8 cellular contexts compared by ENCODE assay signal in the genomic region with DNA sequence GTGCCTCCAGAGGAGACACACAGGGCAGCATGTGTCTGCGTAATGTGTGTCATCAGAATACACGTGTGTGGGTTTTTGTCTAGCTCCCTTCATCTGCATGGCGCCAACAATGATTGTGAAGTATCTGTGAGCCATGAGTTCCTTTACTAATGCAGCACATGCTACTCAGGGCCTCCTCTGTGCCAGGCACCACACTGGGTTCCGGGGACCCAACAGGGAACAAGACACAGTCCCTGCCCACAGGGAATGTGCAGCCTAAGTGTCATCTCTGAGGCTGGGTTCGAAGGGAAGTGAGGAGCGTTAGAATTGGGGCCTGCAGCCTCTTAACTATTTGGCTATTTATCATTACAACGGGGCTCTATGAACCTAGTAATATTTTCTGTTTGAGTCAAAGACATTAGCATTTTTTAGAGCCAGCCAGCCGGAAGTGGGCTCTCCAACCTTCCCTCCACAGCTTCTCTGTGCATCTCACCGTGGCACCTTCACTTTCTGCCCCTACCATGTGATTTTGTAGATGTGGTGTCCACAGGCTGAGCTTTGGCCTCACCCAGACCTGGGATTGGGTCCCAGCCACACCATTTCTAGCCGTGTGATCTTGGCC. TPM values are rescaled to one million over a fixed set of nuclear protein-coding genes. Genes with fewer than 3 reads are reported as not detected.
A peak's percentile ranks its signal among the peaks of the same experiment; 100 is the strongest.
DNase-seq lines count a peak whose midpoint lies in the region; ATAC-seq, FAIRE-seq and TF ChIP-seq lines count a peak whose summit lies in the region.

No MANE protein-coding gene starts in this region.

- peak overlapping the region; percentile 31 for H2AFZ ChIP-seq in fibroblast of lung (ENCODE audit: low read length)

- peaks cover 2% of the 10 kb centered on the region for H3K4me1 ChIP-seq in fibroblast of lung (ENCODE audit: control insufficient read depth, extremely low read depth, insufficient read depth, low read length)

- H3K36me3 ChIP-seq in fibroblast of lung (ENCODE audit: control insufficient read depth, insufficient read depth, low read length): no peaks in the 10 kb centered on the region

- intact Hi-C loops in Calu3 (cut with micrococcal nuclease; ENCODE audit: unreplicated experiment): no loop called here

- H3K27me3 Mint-ChIP-seq in T-cell: no peaks in the 10 kb centered on the region
- no peaks in the 10 kb centered on the region for H3K27me3 Mint-ChIP-seq in Calu3 (ENCODE audit: unreplicated experiment)

- no TSS peak for BruUV-seq in Calu3 (replicated peaks; lab: Mats Ljungman, UMichigan)

- no peaks in the 10 kb centered on the region for H3K9me3 Mint-ChIP-seq in T-cell
- H3K9me3 Mint-ChIP-seq in Calu3 (ENCODE audit: low read depth, unreplicated experiment): no peaks in the 10 kb centered on the region

- POLR2A ChIA-PET in T-cell (lab: Charles Lee): interaction anchor here in 1 of 2 donors (2.4 kb wide), 1 partner anchor 44 kb away, joined by 10 read pairs; a partner anchor contains a TSS

- no peaks in the 10 kb centered on the region for H3K79me2 ChIP-seq in fibroblast of lung (ENCODE audit: control insufficient read depth, insufficient read depth, low read length)

- H3K27me3 ChIP-seq in fibroblast of lung (ENCODE audit: control insufficient read depth, insufficient read depth, low read length): no peaks in the 10 kb centered on the region

- H3K4me2 ChIP-seq in fibroblast of lung (ENCODE audit: extremely low read depth, insufficient read depth, low read length): no peak overlapping the region

- H3K4me3 Mint-ChIP-seq in T-cell: peak overlapping the region; percentile 32 to 55 (median 42)
- no peak overlapping the region for H3K4me3 Mint-ChIP-seq in Calu3 (ENCODE audit: low read depth, unreplicated experiment)

- H3K36me3 Mint-ChIP-seq in T-cell: no peaks in the 10 kb centered on the region
- no peaks in the 10 kb centered on the region for H3K36me3 Mint-ChIP-seq in Calu3 (ENCODE audit: insufficient read depth, unreplicated experiment)

- no peaks in the 10 kb centered on the region for H4K20me1 ChIP-seq in fibroblast of lung (ENCODE audit: control insufficient read depth, extremely low read depth, insufficient read depth, low read length)

- H3K9ac ChIP-seq in fibroblast of lung (ENCODE audit: insufficient read depth, low read length): no peak overlapping the region

- no peak overlapping the region for H3K27ac ChIP-seq in fibroblast of lung (ENCODE audit: insufficient read depth, low read length)

- H3K9me3 ChIP-seq in fibroblast of lung (ENCODE audit: control insufficient read depth, insufficient read depth, low read depth, low read length): no peaks in the 10 kb centered on the region

- TF ChIP-seq POLR2A in GM12892 (IDR thresholded peaks at IDR 0.05; ENCODE audit: low read depth, low read length): peak; percentile 61; the same call in 1 of the 2 replicates

- CTCF ChIA-PET in T-cell (lab: Charles Lee) (interaction anchor here in 1 of 2 donors (1.3 to 1.5 kb wide), 3 partner anchors 31 to 50 kb away, joined by 3 to 7 read pairs (median 4); no protein-coding TSS in a partner anchor), Calu3 (lab: Charles Lee) (interaction anchor here (0.6 kb wide), 1 partner anchor 15 kb away, joined by 3 read pairs; no protein-coding TSS in a partner anchor)

- no peak overlapping the region for H3K4me3 ChIP-seq in fibroblast of lung (replicated peaks in 1 of 4; ENCODE audit: control extremely low read depth in 1 of 4, insufficient read depth in 1 of 4, low read depth in 3 of 4, low read length in 4 of 4)

- TF ChIP-seq CTCF in fibroblast of lung (conservative IDR thresholded peaks at IDR 0.05 in 1 of 2, IDR thresholded peaks at IDR 0.05 in 1 of 2; ENCODE audit: low read depth in 1 of 2, low read length in 2 of 2): no peak
- TF ChIP-seq CTCF in Calu3 (IDR thresholded peaks at IDR 0.05; ENCODE audit: unreplicated experiment): no peak

- ATAC-seq in GM21737 (IDR thresholded peaks at IDR 0.05; ENCODE audit: unreplicated experiment) (peak; percentile 44), T-cell (replicated peaks in 1 of 4) (peak; percentile 30 to 58 (median 52))

- peak; percentile 89 for FAIRE-seq in GM12892 (lab: Jason Lieb, UNC)

- H3K4me1 Mint-ChIP-seq in T-cell (peaks cover 24 to 46% (median 34%) of the 10 kb centered on the region in 3 donors), Calu3 (ENCODE audit: low read depth, unreplicated experiment) (no peaks in the 10 kb centered on the region)

- H3K27ac Mint-ChIP-seq in T-cell (peak overlapping the region; percentile 96 to 98), Calu3 (ENCODE audit: unreplicated experiment) (no peak overlapping the region)

- DNase-seq in GM12892 (ENCODE audit: insufficient read length): no peak
- DNase-seq in T-cell: peak in 18 of 34 experiments; percentile 11 to 42 (median 32)
- peak in 1 of 2 donors; percentile 20 for DNase-seq in fibroblast of lung (ENCODE audit: low read depth in 2 of 2)
- DNase-seq in NCI-H526 treated with DMSO at 0.1 percent for 48 hours (lab: John Stamatoyannopoulos, UW): no peak
- no peak for DNase-seq in T1000 (lab: John Stamatoyannopoulos, UW)
- no peak for DNase-seq in NCI-H1105 (lab: John Stamatoyannopoulos, UW)
- DNase-seq in Calu3: no peak

RNA-seq across cellular contexts. Expression of a gene that starts 43.9 kb away (rescaled TPM):
- polyA plus RNA-seq in GM12892 (2012; ENCODE audit: missing spikeins): 2,084 TPM
- total RNA-seq in T-cell: 100 to 1,000 TPM in 4 of 5 donors, 10 to 100 TPM in 1; 91.4 to 271 (median 137) TPM
- 147 and 363 TPM in 2 replicates for total RNA-seq in fibroblast of lung
- 71.9 and 83.9 TPM in 2 replicates for polyA plus RNA-seq in fibroblast of lung
- polyA plus RNA-seq in fibroblast of lung (2012): 59.1 and 76.2 TPM in 2 replicates
- 9.6 and 21.5 TPM in 2 replicates for polyA minus RNA-seq in fibroblast of lung (ENCODE audit: low replicate concordance)
- not detected in 2 replicates for total RNA-seq in Calu3 (2022)

RNA-seq across cellular contexts. Expression of a gene that starts 55.4 kb away (rescaled TPM):
- polyA plus RNA-seq in GM12892 (2012; ENCODE audit: missing spikeins): 12.5 TPM
- 10 to 100 TPM in 3 of 5 donors, 1 to 10 TPM in 2; 5.9 to 15.2 (median 13.2) TPM for total RNA-seq in T-cell
- 25.9 and 29.7 TPM in 2 replicates for total RNA-seq in fibroblast of lung
- 60.2 and 62.0 TPM in 2 replicates for polyA plus RNA-seq in fibroblast of lung
- polyA plus RNA-seq in fibroblast of lung (2012): 32.9 and 36.1 TPM in 2 replicates
- 1.8 and 2.8 TPM in 2 replicates for polyA minus RNA-seq in fibroblast of lung (ENCODE audit: low replicate concordance)
- total RNA-seq in Calu3 (2022): 36.7 and 40.0 TPM in 2 replicates

Comparison
In these comparisons a context has a peak if more than half of its experiments do, and no peak if none do; other contexts are left out.
1. DNase-seq: peak in T-cell (18 of 34); none in GM12892 (single experiment), NCI-H526 treated with DMSO at 0.1 percent for 48 hours (single experiment), T1000 (single experiment), NCI-H1105 (single experiment) and Calu3 (single experiment).
2. RNA of a gene that starts 43.9 kb away (total RNA-seq): 147 to 363 TPM in fibroblast of lung and 91.4 to 271 TPM in T-cell; not detected in Calu3; every median in the first group is over 10 times any median in the second.